ENCODE assay signal across 27 cellular contexts in genomic region chr3:105458518-105459215, GRCh38.
DNase-seq lines count a peak whose midpoint lies in the region; ATAC-seq and TF ChIP-seq lines count a peak whose summit lies in the region.
"Had no signal": no experiment of that assay in that cellular context is flagged by ENCODE, and none has a peak within 500 bp of the region (broad histone marks: within the 10 kb centered on the region; RNA-seq: fewer than 3 reads in every experiment).

No MANE protein-coding gene starts in this region.

- DNase-seq in AG10803 (ENCODE audit: low read depth) (peak; percentile 88), HCEC 1CT (peak; percentile 31), astrocyte of the hippocampus (ENCODE audit: low read depth, low spot score) (peak; percentile 43), foreskin fibroblast (peak; percentile 10 to 18), CD14-positive monocyte (ENCODE audit: low spot score) (no peak), left lobe of liver (ENCODE audit: low spot score) (no peak), DMS 273 (lab: John Stamatoyannopoulos, UW; ENCODE audit: unreplicated experiment) (no peak), cortex of kidney (lab: John Stamatoyannopoulos, UW) (no peak)
- DNase-seq: activated CD4-positive, alpha-beta T cell treated with anti-CD3 and anti-CD28 coated beads, Interleukin-2, amount 10 ng/mL, durations not matched to agents 24 days and 14 days; activated naive CD4-positive, alpha-beta T cell; activated T-cell treated with anti-CD3 and anti-CD28 coated beads, Interleukin-2, amount 50 U/mL, for 48 hours; amniotic stem cell; C1 segment of cervical spinal cord; central memory CD4-positive, alpha-beta T cell; heart right ventricle; left cardiac atrium; MM.1S; naive thymus-derived CD8-positive, alpha-beta T cell; NCI-H1436; occipital lobe; small intestine; stimulated activated CD4-positive, alpha-beta T cell treated with anti-CD3 and anti-CD28 coated beads, Interleukin-1b, Interleukin-23, amount 100 ng/mL, for 48 hours had no signal

- H3K4me1 Mint-ChIP-seq in CD14-positive monocyte = peaks cover 16% of the 10 kb centered on the region
- H3K4me1 Mint-ChIP-seq: activated CD4-positive, alpha-beta T cell treated with anti-CD3 and anti-CD28 coated beads, Interleukin-2, amount 10 ng/mL, durations not matched to agents 24 days and 14 days; naive thymus-derived CD8-positive, alpha-beta T cell had no signal

- no peak for ATAC-seq in left lobe of liver
- ATAC-seq: foreskin keratinocyte; heart right ventricle; K562; left cardiac atrium; naive thymus-derived CD8-positive, alpha-beta T cell had no signal

- no peak for TF ChIP-seq CTCF in AG10803 (conservative IDR thresholded peaks at IDR 0.05; ENCODE audit: low read length)
- TF ChIP-seq CTCF in foreskin fibroblast (IDR thresholded peaks at IDR 0.05; ENCODE audit: low read depth, low read length) = no peak
- TF ChIP-seq CTCF in CD14-positive monocyte (IDR thresholded peaks at IDR 0.05) = no peak

- H3K27me3 Mint-ChIP-seq in CD14-positive monocyte (ENCODE audit: low read depth in 3 of 3) = no peaks in the 10 kb centered on the region

- intact Hi-C loops in CD14-positive monocyte (cut with micrococcal nuclease) = no loop called here

- no peak overlapping the region for H3K4me3 Mint-ChIP-seq in CD14-positive monocyte
- H3K4me3 Mint-ChIP-seq: activated CD4-positive, alpha-beta T cell treated with anti-CD3 and anti-CD28 coated beads, Interleukin-2, amount 10 ng/mL, durations not matched to agents 24 days and 14 days; mesothelial cell of epicardium; naive thymus-derived CD8-positive, alpha-beta T cell; T-helper 1 cell treated with Interleukin-12 subunit alpha and Interleukin-12 subunit beta and Interleukin-4 antibody, amounts not matched to agents 30 μg/mL and 1 μg/mL, for 36 hours had no signal

- H3K36me3 Mint-ChIP-seq in CD14-positive monocyte = peaks cover 0 to 2% of the 10 kb centered on the region in 2 donors
- H3K36me3 Mint-ChIP-seq: mesothelial cell of epicardium; naive thymus-derived CD8-positive, alpha-beta T cell had no signal

- no peak overlapping the region for H3K27ac Mint-ChIP-seq in CD14-positive monocyte
- H3K27ac Mint-ChIP-seq: activated CD4-positive, alpha-beta T cell treated with anti-CD3 and anti-CD28 coated beads, Interleukin-2, amount 10 ng/mL, durations not matched to agents 24 days and 14 days; mesothelial cell of epicardium; naive thymus-derived CD8-positive, alpha-beta T cell; T-helper 1 cell treated with Interleukin-12 subunit alpha and Interleukin-12 subunit beta and Interleukin-4 antibody, amounts not matched to agents 30 μg/mL and 1 μg/mL, for 36 hours had no signal

- H3K9me3 Mint-ChIP-seq in CD14-positive monocyte = peaks cover 0 to 2% (median 0%) of the 10 kb centered on the region in 7 donors
- H3K9me3 Mint-ChIP-seq: activated CD4-positive, alpha-beta T cell treated with anti-CD3 and anti-CD28 coated beads, Interleukin-2, amount 10 ng/mL, durations not matched to agents 24 days and 14 days; naive thymus-derived CD8-positive, alpha-beta T cell; T-helper 1 cell treated with Interleukin-12 subunit alpha and Interleukin-12 subunit beta and Interleukin-4 antibody, amounts not matched to agents 30 μg/mL and 1 μg/mL, for 36 hours had no signal

- no peak overlapping the region for H3K4me3 ChIP-seq in AG10803 (ENCODE audit: low read length)
- no peak overlapping the region for H3K4me3 ChIP-seq in foreskin fibroblast (ENCODE audit: low read depth in 1 of 2, low read length in 2 of 2)
- H3K4me3 ChIP-seq: heart right ventricle, K562, SJSA1 had no signal

Comparison
In these comparisons a context has a peak if more than half of its experiments do, and no peak if none do; other contexts are left out.
1. DNase-seq: peak in AG10803 (single experiment), HCEC 1CT (single experiment), astrocyte of the hippocampus (single experiment) and foreskin fibroblast (2 of 2); none in CD14-positive monocyte (single experiment), left lobe of liver (single experiment), DMS 273 (single experiment) and cortex of kidney (single experiment).